Comparison of ENCODE assay signal across 1 cellular context in the genomic region with DNA sequence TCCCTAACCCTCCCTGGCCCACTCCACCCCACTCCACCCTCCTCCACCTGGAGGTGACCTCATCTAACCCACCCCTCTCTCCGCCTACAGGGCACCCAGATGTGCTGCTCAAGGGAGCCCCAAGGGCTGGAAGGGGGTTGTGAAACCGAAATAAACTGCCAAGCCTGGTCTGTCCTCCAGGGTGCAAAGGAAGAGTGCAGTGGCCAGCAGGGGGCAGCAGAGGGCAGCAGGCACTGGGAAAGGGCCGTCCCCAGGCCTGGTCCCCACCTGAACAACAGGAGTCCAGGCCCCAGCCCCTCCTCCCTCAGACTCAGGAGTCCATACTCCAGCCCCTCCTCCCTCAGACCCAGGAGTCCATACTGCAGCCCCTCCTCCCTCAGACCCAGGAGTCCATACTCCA.
A peak's percentile ranks its signal among the peaks of the same experiment; 100 is the strongest.
TF ChIP-seq lines count a peak whose summit lies in the region.

No MANE protein-coding gene starts in this region.

TF ChIP-seq in HepG2, 621 proteins besides CTCF, POLR2A, EP300 and RAD21 (continued from another document and continues in another):
- TF ChIP-seq ZBED4 (CRISPR knock-in tag; IDR thresholded peaks at IDR 0.05; ENCODE audit: borderline replicate concordance) = no peak
- no peak; the same call in 1 of the 2 replicates for TF ChIP-seq ZBTB33 (CRISPR knock-in tag; IDR thresholded peaks at IDR 0.05)
- no peak for TF ChIP-seq MTF1 (CRISPR knock-in tag; IDR thresholded peaks at IDR 0.05)
- TF ChIP-seq ZNF850 (CRISPR knock-in tag; conservative IDR thresholded peaks at IDR 0.05) = no peak
- TF ChIP-seq ZBTB37 (CRISPR knock-in tag; IDR thresholded peaks at IDR 0.05) = no peak
- no peak for TF ChIP-seq GTF3A (CRISPR knock-in tag; conservative IDR thresholded peaks at IDR 0.05)
- no peak for TF ChIP-seq ZNF329 (CRISPR knock-in tag; IDR thresholded peaks at IDR 0.05; ENCODE audit: low read depth)
- no peak for TF ChIP-seq ZNF772 (CRISPR knock-in tag; IDR thresholded peaks at IDR 0.05)
- no peak for TF ChIP-seq SMARCE1 (IDR thresholded peaks at IDR 0.05; ENCODE audit: borderline replicate concordance)
- TF ChIP-seq MAF1 (CRISPR knock-in tag; IDR thresholded peaks at IDR 0.05; ENCODE audit: borderline replicate concordance) = no peak
- TF ChIP-seq RBAK (CRISPR knock-in tag; IDR thresholded peaks at IDR 0.05) = no peak
- TF ChIP-seq ZNF484 (CRISPR knock-in tag; IDR thresholded peaks at IDR 0.05; ENCODE audit: borderline replicate concordance, low read depth) = no peak
- no peak for TF ChIP-seq ARNT2 (CRISPR knock-in tag; IDR thresholded peaks at IDR 0.05; ENCODE audit: low read depth)
- no peak for TF ChIP-seq RORA (CRISPR knock-in tag; IDR thresholded peaks at IDR 0.05)
- no peak for TF ChIP-seq ZFYVE20 (CRISPR knock-in tag; IDR thresholded peaks at IDR 0.05; ENCODE audit: borderline replicate concordance, low read depth)
- TF ChIP-seq CSRNP2 (CRISPR knock-in tag; conservative IDR thresholded peaks at IDR 0.05; ENCODE audit: low read depth) = no peak
- no peak for TF ChIP-seq ZNF317 (CRISPR knock-in tag; IDR thresholded peaks at IDR 0.05)
- TF ChIP-seq ZSCAN20 (CRISPR knock-in tag; IDR thresholded peaks at IDR 0.05; ENCODE audit: borderline replicate concordance) = no peak
- no peak for TF ChIP-seq SCMH1 (CRISPR knock-in tag; IDR thresholded peaks at IDR 0.05; ENCODE audit: borderline replicate concordance)
- no peak for TF ChIP-seq MBD4 (IDR thresholded peaks at IDR 0.05; ENCODE audit: borderline replicate concordance, low read length)
- TF ChIP-seq, protein P1, sequence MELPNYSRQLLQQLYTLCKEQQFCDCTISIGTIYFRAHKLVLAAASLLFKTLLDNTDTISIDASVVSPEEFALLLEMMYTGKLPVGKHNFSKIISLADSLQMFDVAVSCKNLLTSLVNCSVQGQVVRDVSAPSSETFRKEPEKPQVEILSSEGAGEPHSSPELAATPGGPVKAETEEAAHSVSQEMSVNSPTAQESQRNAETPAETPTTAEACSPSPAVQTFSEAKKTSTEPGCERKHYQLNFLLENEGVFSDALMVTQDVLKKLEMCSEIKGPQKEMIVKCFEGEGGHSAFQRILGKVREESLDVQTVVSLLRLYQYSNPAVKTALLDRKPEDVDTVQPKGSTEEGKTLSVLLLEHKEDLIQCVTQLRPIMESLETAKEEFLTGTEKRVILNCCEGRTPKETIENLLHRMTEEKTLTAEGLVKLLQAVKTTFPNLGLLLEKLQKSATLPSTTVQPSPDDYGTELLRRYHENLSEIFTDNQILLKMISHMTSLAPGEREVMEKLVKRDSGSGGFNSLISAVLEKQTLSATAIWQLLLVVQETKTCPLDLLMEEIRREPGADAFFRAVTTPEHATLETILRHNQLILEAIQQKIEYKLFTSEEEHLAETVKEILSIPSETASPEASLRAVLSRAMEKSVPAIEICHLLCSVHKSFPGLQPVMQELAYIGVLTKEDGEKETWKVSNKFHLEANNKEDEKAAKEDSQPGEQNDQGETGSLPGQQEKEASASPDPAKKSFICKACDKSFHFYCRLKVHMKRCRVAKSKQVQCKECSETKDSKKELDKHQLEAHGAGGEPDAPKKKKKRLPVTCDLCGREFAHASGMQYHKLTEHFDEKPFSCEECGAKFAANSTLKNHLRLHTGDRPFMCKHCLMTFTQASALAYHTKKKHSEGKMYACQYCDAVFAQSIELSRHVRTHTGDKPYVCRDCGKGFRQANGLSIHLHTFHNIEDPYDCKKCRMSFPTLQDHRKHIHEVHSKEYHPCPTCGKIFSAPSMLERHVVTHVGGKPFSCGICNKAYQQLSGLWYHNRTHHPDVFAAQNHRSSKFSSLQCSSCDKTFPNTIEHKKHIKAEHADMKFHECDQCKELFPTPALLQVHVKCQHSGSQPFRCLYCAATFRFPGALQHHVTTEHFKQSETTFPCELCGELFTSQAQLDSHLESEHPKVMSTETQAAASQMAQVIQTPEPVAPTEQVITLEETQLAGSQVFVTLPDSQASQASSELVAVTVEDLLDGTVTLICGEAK (IDR thresholded peaks at IDR 0.05) = no peak
- TF ChIP-seq, protein P1 (CRISPR knock-in tag; IDR thresholded peaks at IDR 0.05) = no peak
- 0 out of 2 replicates have a peak, but pooled peaks have one; percentile 50 for TF ChIP-seq ZHX1 (CRISPR knock-in tag; IDR thresholded peaks at IDR 0.05; ENCODE audit: low read depth)
- peak; percentile 52; the same call in 1 of the 2 replicates for TF ChIP-seq RXRA (CRISPR knock-in tag; IDR thresholded peaks at IDR 0.05)
- TF ChIP-seq ZNF232 (CRISPR knock-in tag; IDR thresholded peaks at IDR 0.05; ENCODE audit: borderline replicate concordance) = no peak
- no peak for TF ChIP-seq DNMT1 (CRISPR knock-in tag; IDR thresholded peaks at IDR 0.05)
- TF ChIP-seq, protein P2, sequence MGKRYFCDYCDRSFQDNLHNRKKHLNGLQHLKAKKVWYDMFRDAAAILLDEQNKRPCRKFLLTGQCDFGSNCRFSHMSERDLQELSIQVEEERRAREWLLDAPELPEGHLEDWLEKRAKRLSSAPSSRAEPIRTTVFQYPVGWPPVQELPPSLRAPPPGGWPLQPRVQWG (CRISPR knock-in tag; IDR thresholded peaks at IDR 0.05; ENCODE audit: borderline replicate concordance, low read depth) = no peak
- TF ChIP-seq EED (CRISPR knock-in tag; IDR thresholded peaks at IDR 0.05) = no peak
- TF ChIP-seq ZNF546 (CRISPR knock-in tag; conservative IDR thresholded peaks at IDR 0.05) = no peak
- TF ChIP-seq PLRG1 (conservative IDR thresholded peaks at IDR 0.05) = no peak
- TF ChIP-seq DMAP1 (CRISPR knock-in tag; IDR thresholded peaks at IDR 0.05) = no peak
- TF ChIP-seq ATF7 (IDR thresholded peaks at IDR 0.05) = no peak
- no peak for TF ChIP-seq ATF7 (CRISPR knock-in tag; IDR thresholded peaks at IDR 0.05)
- no peak for TF ChIP-seq ZNF552 (CRISPR knock-in tag; IDR thresholded peaks at IDR 0.05; ENCODE audit: borderline replicate concordance)
- no peak for TF ChIP-seq ZNF354B (CRISPR knock-in tag; IDR thresholded peaks at IDR 0.05)
- peak; percentile 38 for TF ChIP-seq ZEB1 (IDR thresholded peaks at IDR 0.05; ENCODE audit: insufficient replicate concordance, low read depth)
- TF ChIP-seq HCFC1 (IDR thresholded peaks at IDR 0.05; ENCODE audit: low read depth, low read length) = no peak
